8 cellular contexts compared by ENCODE assay signal in genomic region chr22:37817705-37818311, GRCh38. TPM values are rescaled to one million over a fixed set of nuclear protein-coding genes. Genes with fewer than 3 reads are reported as not detected.
DNase-seq lines count a peak whose midpoint lies in the region; ATAC-seq and TF ChIP-seq lines count a peak whose summit lies in the region.

No MANE protein-coding gene starts in this region.

- no peaks in the 10 kb centered on the region for H3K9me3 Mint-ChIP-seq in activated naive CD4-positive, alpha-beta T cell treated with anti-CD3 and anti-CD28 coated beads for 36 hours
- H3K9me3 Mint-ChIP-seq in glutamatergic neuron (ENCODE audit: unreplicated experiment) = peaks cover 6% of the 10 kb centered on the region

- H3K4me3 Mint-ChIP-seq in activated naive CD4-positive, alpha-beta T cell treated with anti-CD3 and anti-CD28 coated beads for 36 hours = no peak overlapping the region
- H3K4me3 Mint-ChIP-seq in glutamatergic neuron (ENCODE audit: unreplicated experiment) = peak overlapping the region; percentile 61

- H3K27ac ChIP-seq in osteoblast (ENCODE audit: low read depth, low read length) = peak overlapping the region; percentile 3

- no peak overlapping the region for H3K27ac Mint-ChIP-seq in activated naive CD4-positive, alpha-beta T cell treated with anti-CD3 and anti-CD28 coated beads for 36 hours
- peak overlapping the region; percentile 22 for H3K27ac Mint-ChIP-seq in glutamatergic neuron (ENCODE audit: unreplicated experiment)

- peak; percentile 83 for TF ChIP-seq CTCF in GM06990 (IDR thresholded peaks at IDR 0.05; ENCODE audit: insufficient read depth, low read length, poor library complexity, severe bottlenecking)
- TF ChIP-seq CTCF in glutamatergic neuron (IDR thresholded peaks at IDR 0.05; ENCODE audit: partially characterized antibody, unreplicated experiment) = peak; percentile 96
- peak; percentile 87 for TF ChIP-seq CTCF in osteoblast (IDR thresholded peaks at IDR 0.05; ENCODE audit: extremely low read depth, low read depth, low read length)

- H3K4me1 Mint-ChIP-seq in activated naive CD4-positive, alpha-beta T cell treated with anti-CD3 and anti-CD28 coated beads for 36 hours (ENCODE audit: low read depth) = peaks cover 12% of the 10 kb centered on the region
- peaks cover 6% of the 10 kb centered on the region for H3K4me1 Mint-ChIP-seq in glutamatergic neuron (ENCODE audit: low read depth, unreplicated experiment)

- in situ Hi-C loops in SK-MEL-5 (cut with HindIII; ENCODE audit: low pct_unique_long_range_greater_than_20kb, low sequenced_read_pairs) = no loop called here

- peak overlapping the region; percentile 84 for H2AFZ ChIP-seq in osteoblast (ENCODE audit: low read length)

- H3K4me2 ChIP-seq in osteoblast (ENCODE audit: insufficient read depth, low read length) = peak overlapping the region; percentile 77

- DNase-seq in GM06990 (ENCODE audit: extremely low read depth, insufficient read length) (peak; percentile 81), Kasumi-1 (lab: John Stamatoyannopoulos, UW) (peak; percentile 51 to 72), SK-MEL-5 (ENCODE audit: low read depth, low spot score) (peak; percentile 83), glutamatergic neuron (peak; percentile 92), osteoblast (ENCODE audit: insufficient read length, low spot score, missing footprints) (peak; percentile 99), superior temporal gyrus (ENCODE audit: extremely low spot score) (peak; percentile 90)
- peak; percentile 83 for DNase-seq in activated naive CD4-positive, alpha-beta T cell treated with anti-CD3 and anti-CD28 coated beads for 36 hours

- no peaks in the 10 kb centered on the region for H3K79me2 ChIP-seq in osteoblast (ENCODE audit: insufficient read depth, low read length)

- no peak for ATAC-seq in HG03175 (IDR thresholded peaks at IDR 0.05; ENCODE audit: unreplicated experiment)

- peaks cover 9% of the 10 kb centered on the region for H3K4me1 ChIP-seq in osteoblast (ENCODE audit: insufficient read depth, low read length)

- no peaks in the 10 kb centered on the region for H4K20me1 ChIP-seq in osteoblast (ENCODE audit: insufficient read depth, low read length)

- H3K4me3 ChIP-seq in GM06990 (replicated peaks; ENCODE audit: low read depth, low read length) = peak overlapping the region; percentile 35
- peak overlapping the region; percentile 62 for H3K4me3 ChIP-seq in osteoblast (ENCODE audit: insufficient read depth, low read length)

- no peaks in the 10 kb centered on the region for H3K9me3 ChIP-seq in osteoblast (ENCODE audit: low read depth, low read length)

- intact Hi-C loops in activated naive CD4-positive, alpha-beta T cell treated with anti-CD3 and anti-CD28 coated beads for 36 hours (cut with micrococcal nuclease) = loop anchor here (1.0 to 5.0 kb wide), 5 partner anchors 11 to 147 kb away; partner anchors contain the start of genes C22orf23, GCAT and POLR2F

- H3K27me3 ChIP-seq in GM06990 (replicated peaks; ENCODE audit: control insufficient read depth, insufficient read depth, low read length) (peaks cover 2% of the 10 kb centered on the region; the same call in 1 of the 2 replicates), osteoblast (ENCODE audit: insufficient read depth, low read length) (peaks cover 14% of the 10 kb centered on the region)

- H3K36me3 Mint-ChIP-seq in activated naive CD4-positive, alpha-beta T cell treated with anti-CD3 and anti-CD28 coated beads for 36 hours (ENCODE audit: low read depth) = peaks cover 5% of the 10 kb centered on the region
- no peaks in the 10 kb centered on the region for H3K36me3 Mint-ChIP-seq in glutamatergic neuron (ENCODE audit: unreplicated experiment)

- peaks cover 13% of the 10 kb centered on the region for H3K27me3 Mint-ChIP-seq in activated naive CD4-positive, alpha-beta T cell treated with anti-CD3 and anti-CD28 coated beads for 36 hours (ENCODE audit: low read depth)
- H3K27me3 Mint-ChIP-seq in glutamatergic neuron (ENCODE audit: unreplicated experiment) = peaks cover 14% of the 10 kb centered on the region

- H3K36me3 ChIP-seq in GM06990 (ENCODE audit: control insufficient read depth, insufficient read depth, low read length) (peaks cover 4% of the 10 kb centered on the region), osteoblast (ENCODE audit: insufficient read depth, low read length) (no peaks in the 10 kb centered on the region)

- CTCF ChIA-PET in activated naive CD4-positive, alpha-beta T cell treated with anti-CD3 and anti-CD28 coated beads for 36 hours (lab: Charles Lee) = interaction anchor here (0.5 to 8.6 kb wide), 27 partner anchors 8 to 503 kb away, joined by 3 to 130 read pairs (median 6); partner anchors contain the start of genes ANKRD54, GCAT and POLR2F

RNA-seq across cellular contexts. Expression of gene GALR3, which starts 5.4 kb away (rescaled TPM):
- not detected in 2 replicates for total RNA-seq in SK-MEL-5 (2014; rRNA removed; shearing (Covaris generic))
- not detected in 2 replicates for polyA plus RNA-seq in SK-MEL-5 (2015; cell fraction: cytosol; rRNA removed)
- polyA plus RNA-seq in SK-MEL-5 (2015; cell fraction: nucleus; rRNA removed) = not detected in 2 replicates
- total RNA-seq in activated naive CD4-positive, alpha-beta T cell treated with anti-CD3 and anti-CD28 coated beads for 36 hours = not detected
- total RNA-seq in glutamatergic neuron (ENCODE audit: unreplicated experiment) (not detected), osteoblast (not detected in 2 replicates)

RNA-seq across cellular contexts. Expression of gene GCAT, which starts 10.1 kb away (rescaled TPM):
- 29.3 and 32.5 TPM in 2 replicates for total RNA-seq in SK-MEL-5 (2014; rRNA removed; shearing (Covaris generic))
- 23.6 and 24.7 TPM in 2 replicates for polyA plus RNA-seq in SK-MEL-5 (2015; cell fraction: cytosol; rRNA removed)
- 18.8 and 24.5 TPM in 2 replicates for polyA plus RNA-seq in SK-MEL-5 (2015; cell fraction: nucleus; rRNA removed)
- total RNA-seq in activated naive CD4-positive, alpha-beta T cell treated with anti-CD3 and anti-CD28 coated beads for 36 hours = 10 to 100 TPM; 26.9 to 27.2 TPM
- total RNA-seq in glutamatergic neuron (ENCODE audit: unreplicated experiment) (11.9 TPM), osteoblast (25.9 and 26.8 TPM in 2 replicates)

RNA-seq across cellular contexts. Expression of gene ANKRD54, which starts 26.3 kb away (rescaled TPM):
- total RNA-seq in SK-MEL-5 (2014; rRNA removed; shearing (Covaris generic)) = 47.7 and 50.8 TPM in 2 replicates
- 105 TPM in 2 replicates for polyA plus RNA-seq in SK-MEL-5 (2015; cell fraction: cytosol; rRNA removed)
- polyA plus RNA-seq in SK-MEL-5 (2015; cell fraction: nucleus; rRNA removed) = 129 and 157 TPM in 2 replicates
- total RNA-seq in activated naive CD4-positive, alpha-beta T cell treated with anti-CD3 and anti-CD28 coated beads for 36 hours = 10 to 100 TPM; 13.5 to 15.6 TPM
- total RNA-seq in glutamatergic neuron (ENCODE audit: unreplicated experiment) (26.7 TPM), osteoblast (20.6 and 23.9 TPM in 2 replicates)

RNA-seq across cellular contexts. Expression of gene EIF3L, which starts 31.4 kb away (rescaled TPM):
- 664 and 804 TPM in 2 replicates for total RNA-seq in SK-MEL-5 (2014; rRNA removed; shearing (Covaris generic))
- 479 and 555 TPM in 2 replicates for polyA plus RNA-seq in SK-MEL-5 (2015; cell fraction: cytosol; rRNA removed)
- 236 and 246 TPM in 2 replicates for polyA plus RNA-seq in SK-MEL-5 (2015; cell fraction: nucleus; rRNA removed)
- 100 to 1,000 TPM; 776 to 797 TPM for total RNA-seq in activated naive CD4-positive, alpha-beta T cell treated with anti-CD3 and anti-CD28 coated beads for 36 hours
- total RNA-seq in glutamatergic neuron (ENCODE audit: unreplicated experiment) (526 TPM), osteoblast (280 and 330 TPM in 2 replicates)
